1 cellular context compared by ENCODE assay signal in the genomic region with DNA sequence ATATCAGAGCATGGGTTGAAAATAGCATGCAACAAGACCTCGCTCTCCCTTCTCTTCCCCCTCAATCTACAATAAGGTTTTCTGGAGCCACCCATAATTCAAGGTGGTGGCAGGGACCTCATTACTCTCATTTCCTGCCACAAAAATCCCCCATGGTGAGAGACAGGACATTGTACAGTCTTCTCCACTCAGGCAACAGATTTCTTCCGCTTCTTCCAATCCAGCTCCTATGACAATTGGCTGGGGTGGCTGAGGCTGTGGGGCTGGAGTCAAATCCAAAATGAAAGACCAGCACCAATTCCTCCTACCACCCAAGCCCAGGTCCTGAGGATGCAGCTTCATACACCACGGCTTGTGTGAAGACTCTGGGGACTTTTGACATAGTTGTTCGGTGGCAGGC.
A peak's percentile ranks its signal among the peaks of the same experiment; 100 is the strongest.
TF ChIP-seq lines count a peak whose summit lies in the region.

No MANE protein-coding gene starts in this region.

TF ChIP-seq in GM12878, 131 proteins besides CTCF, POLR2A, EP300 and RAD21 (continued from another document):
- TF ChIP-seq, protein P1, sequence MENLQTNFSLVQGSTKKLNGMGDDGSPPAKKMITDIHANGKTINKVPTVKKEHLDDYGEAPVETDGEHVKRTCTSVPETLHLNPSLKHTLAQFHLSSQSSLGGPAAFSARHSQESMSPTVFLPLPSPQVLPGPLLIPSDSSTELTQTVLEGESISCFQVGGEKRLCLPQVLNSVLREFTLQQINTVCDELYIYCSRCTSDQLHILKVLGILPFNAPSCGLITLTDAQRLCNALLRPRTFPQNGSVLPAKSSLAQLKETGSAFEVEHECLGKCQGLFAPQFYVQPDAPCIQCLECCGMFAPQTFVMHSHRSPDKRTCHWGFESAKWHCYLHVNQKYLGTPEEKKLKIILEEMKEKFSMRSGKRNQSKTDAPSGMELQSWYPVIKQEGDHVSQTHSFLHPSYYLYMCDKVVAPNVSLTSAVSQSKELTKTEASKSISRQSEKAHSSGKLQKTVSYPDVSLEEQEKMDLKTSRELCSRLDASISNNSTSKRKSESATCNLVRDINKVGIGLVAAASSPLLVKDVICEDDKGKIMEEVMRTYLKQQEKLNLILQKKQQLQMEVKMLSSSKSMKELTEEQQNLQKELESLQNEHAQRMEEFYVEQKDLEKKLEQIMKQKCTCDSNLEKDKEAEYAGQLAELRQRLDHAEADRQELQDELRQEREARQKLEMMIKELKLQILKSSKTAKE (IDR thresholded peaks at IDR 0.05; ENCODE audit: low read depth, poor library complexity, severe bottlenecking) = peak; percentile 27
- TF ChIP-seq, protein P2, sequence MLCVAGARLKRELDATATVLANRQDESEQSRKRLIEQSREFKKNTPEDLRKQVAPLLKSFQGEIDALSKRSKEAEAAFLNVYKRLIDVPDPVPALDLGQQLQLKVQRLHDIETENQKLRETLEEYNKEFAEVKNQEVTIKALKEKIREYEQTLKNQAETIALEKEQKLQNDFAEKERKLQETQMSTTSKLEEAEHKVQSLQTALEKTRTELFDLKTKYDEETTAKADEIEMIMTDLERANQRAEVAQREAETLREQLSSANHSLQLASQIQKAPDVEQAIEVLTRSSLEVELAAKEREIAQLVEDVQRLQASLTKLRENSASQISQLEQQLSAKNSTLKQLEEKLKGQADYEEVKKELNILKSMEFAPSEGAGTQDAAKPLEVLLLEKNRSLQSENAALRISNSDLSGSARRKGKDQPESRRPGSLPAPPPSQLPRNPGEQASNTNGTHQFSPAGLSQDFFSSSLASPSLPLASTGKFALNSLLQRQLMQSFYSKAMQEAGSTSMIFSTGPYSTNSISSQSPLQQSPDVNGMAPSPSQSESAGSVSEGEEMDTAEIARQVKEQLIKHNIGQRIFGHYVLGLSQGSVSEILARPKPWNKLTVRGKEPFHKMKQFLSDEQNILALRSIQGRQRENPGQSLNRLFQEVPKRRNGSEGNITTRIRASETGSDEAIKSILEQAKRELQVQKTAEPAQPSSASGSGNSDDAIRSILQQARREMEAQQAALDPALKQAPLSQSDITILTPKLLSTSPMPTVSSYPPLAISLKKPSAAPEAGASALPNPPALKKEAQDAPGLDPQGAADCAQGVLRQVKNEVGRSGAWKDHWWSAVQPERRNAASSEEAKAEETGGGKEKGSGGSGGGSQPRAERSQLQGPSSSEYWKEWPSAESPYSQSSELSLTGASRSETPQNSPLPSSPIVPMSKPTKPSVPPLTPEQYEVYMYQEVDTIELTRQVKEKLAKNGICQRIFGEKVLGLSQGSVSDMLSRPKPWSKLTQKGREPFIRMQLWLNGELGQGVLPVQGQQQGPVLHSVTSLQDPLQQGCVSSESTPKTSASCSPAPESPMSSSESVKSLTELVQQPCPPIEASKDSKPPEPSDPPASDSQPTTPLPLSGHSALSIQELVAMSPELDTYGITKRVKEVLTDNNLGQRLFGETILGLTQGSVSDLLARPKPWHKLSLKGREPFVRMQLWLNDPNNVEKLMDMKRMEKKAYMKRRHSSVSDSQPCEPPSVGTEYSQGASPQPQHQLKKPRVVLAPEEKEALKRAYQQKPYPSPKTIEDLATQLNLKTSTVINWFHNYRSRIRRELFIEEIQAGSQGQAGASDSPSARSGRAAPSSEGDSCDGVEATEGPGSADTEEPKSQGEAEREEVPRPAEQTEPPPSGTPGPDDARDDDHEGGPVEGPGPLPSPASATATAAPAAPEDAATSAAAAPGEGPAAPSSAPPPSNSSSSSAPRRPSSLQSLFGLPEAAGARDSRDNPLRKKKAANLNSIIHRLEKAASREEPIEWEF (IDR thresholded peaks at IDR 0.05; ENCODE audit: insufficient replicate concordance, low read depth, low read length) = no peak
- no peak for TF ChIP-seq GABPA (IDR thresholded peaks at IDR 0.05; ENCODE audit: low read depth)
- peak; percentile 61 for TF ChIP-seq IKZF1 (conservative IDR thresholded peaks at IDR 0.05)
- TF ChIP-seq TARDBP (IDR thresholded peaks at IDR 0.05; ENCODE audit: borderline replicate concordance) = no peak
- no peak for TF ChIP-seq ZNF274 (IDR thresholded peaks at IDR 0.05; ENCODE audit: insufficient read depth, insufficient read length)
- peak; percentile 14; the same call in 1 of the 2 replicates for TF ChIP-seq ATF7 (IDR thresholded peaks at IDR 0.05; ENCODE audit: low read depth)
- TF ChIP-seq SP1 (IDR thresholded peaks at IDR 0.05; ENCODE audit: low read depth, low read length) = no peak
- TF ChIP-seq, protein P3, sequence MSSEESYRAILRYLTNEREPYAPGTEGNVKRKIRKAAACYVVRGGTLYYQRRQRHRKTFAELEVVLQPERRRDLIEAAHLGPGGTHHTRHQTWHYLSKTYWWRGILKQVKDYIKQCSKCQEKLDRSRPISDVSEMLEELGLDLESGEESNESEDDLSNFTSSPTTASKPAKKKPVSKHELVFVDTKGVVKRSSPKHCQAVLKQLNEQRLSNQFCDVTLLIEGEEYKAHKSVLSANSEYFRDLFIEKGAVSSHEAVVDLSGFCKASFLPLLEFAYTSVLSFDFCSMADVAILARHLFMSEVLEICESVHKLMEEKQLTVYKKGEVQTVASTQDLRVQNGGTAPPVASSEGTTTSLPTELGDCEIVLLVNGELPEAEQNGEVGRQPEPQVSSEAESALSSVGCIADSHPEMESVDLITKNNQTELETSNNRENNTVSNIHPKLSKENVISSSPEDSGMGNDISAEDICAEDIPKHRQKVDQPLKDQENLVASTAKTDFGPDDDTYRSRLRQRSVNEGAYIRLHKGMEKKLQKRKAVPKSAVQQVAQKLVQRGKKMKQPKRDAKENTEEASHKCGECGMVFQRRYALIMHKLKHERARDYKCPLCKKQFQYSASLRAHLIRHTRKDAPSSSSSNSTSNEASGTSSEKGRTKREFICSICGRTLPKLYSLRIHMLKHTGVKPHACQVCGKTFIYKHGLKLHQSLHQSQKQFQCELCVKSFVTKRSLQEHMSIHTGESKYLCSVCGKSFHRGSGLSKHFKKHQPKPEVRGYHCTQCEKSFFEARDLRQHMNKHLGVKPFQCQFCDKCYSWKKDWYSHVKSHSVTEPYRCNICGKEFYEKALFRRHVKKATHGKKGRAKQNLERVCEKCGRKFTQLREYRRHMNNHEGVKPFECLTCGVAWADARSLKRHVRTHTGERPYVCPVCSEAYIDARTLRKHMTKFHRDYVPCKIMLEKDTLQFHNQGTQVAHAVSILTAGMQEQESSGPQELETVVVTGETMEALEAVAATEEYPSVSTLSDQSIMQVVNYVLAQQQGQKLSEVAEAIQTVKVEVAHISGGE (CRISPR knock-in tag; IDR thresholded peaks at IDR 0.05) = no peak
- peak; percentile 49 for TF ChIP-seq MEF2B (IDR thresholded peaks at IDR 0.05; ENCODE audit: partially characterized antibody, poor library complexity, severe bottlenecking)
- peak; percentile 79 for TF ChIP-seq RUNX3 (IDR thresholded peaks at IDR 0.05; ENCODE audit: low read length)
- no peak for TF ChIP-seq ZBED1 (IDR thresholded peaks at IDR 0.05; ENCODE audit: borderline replicate concordance)
- TF ChIP-seq, protein P4, sequence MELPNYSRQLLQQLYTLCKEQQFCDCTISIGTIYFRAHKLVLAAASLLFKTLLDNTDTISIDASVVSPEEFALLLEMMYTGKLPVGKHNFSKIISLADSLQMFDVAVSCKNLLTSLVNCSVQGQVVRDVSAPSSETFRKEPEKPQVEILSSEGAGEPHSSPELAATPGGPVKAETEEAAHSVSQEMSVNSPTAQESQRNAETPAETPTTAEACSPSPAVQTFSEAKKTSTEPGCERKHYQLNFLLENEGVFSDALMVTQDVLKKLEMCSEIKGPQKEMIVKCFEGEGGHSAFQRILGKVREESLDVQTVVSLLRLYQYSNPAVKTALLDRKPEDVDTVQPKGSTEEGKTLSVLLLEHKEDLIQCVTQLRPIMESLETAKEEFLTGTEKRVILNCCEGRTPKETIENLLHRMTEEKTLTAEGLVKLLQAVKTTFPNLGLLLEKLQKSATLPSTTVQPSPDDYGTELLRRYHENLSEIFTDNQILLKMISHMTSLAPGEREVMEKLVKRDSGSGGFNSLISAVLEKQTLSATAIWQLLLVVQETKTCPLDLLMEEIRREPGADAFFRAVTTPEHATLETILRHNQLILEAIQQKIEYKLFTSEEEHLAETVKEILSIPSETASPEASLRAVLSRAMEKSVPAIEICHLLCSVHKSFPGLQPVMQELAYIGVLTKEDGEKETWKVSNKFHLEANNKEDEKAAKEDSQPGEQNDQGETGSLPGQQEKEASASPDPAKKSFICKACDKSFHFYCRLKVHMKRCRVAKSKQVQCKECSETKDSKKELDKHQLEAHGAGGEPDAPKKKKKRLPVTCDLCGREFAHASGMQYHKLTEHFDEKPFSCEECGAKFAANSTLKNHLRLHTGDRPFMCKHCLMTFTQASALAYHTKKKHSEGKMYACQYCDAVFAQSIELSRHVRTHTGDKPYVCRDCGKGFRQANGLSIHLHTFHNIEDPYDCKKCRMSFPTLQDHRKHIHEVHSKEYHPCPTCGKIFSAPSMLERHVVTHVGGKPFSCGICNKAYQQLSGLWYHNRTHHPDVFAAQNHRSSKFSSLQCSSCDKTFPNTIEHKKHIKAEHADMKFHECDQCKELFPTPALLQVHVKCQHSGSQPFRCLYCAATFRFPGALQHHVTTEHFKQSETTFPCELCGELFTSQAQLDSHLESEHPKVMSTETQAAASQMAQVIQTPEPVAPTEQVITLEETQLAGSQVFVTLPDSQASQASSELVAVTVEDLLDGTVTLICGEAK (IDR thresholded peaks at IDR 0.05; ENCODE audit: borderline replicate concordance) = no peak
- TF ChIP-seq, protein P5, sequence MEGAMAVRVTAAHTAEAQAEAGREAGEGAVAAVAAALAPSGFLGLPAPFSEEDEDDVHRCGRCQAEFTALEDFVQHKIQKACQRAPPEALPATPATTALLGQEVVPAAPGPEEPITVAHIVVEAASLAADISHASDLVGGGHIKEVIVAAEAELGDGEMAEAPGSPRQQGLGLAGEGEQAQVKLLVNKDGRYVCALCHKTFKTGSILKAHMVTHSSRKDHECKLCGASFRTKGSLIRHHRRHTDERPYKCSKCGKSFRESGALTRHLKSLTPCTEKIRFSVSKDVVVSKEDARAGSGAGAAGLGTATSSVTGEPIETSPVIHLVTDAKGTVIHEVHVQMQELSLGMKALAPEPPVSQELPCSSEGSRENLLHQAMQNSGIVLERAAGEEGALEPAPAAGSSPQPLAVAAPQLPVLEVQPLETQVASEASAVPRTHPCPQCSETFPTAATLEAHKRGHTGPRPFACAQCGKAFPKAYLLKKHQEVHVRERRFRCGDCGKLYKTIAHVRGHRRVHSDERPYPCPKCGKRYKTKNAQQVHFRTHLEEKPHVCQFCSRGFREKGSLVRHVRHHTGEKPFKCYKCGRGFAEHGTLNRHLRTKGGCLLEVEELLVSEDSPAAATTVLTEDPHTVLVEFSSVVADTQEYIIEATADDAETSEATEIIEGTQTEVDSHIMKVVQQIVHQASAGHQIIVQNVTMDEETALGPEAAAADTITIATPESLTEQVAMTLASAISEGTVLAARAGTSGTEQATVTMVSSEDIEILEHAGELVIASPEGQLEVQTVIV (IDR thresholded peaks at IDR 0.05; ENCODE audit: borderline replicate concordance, partially characterized antibody) = no peak
- no peak for TF ChIP-seq CHD1 (IDR thresholded peaks at IDR 0.05; ENCODE audit: low read depth, low read length)
- TF ChIP-seq, protein P6, sequence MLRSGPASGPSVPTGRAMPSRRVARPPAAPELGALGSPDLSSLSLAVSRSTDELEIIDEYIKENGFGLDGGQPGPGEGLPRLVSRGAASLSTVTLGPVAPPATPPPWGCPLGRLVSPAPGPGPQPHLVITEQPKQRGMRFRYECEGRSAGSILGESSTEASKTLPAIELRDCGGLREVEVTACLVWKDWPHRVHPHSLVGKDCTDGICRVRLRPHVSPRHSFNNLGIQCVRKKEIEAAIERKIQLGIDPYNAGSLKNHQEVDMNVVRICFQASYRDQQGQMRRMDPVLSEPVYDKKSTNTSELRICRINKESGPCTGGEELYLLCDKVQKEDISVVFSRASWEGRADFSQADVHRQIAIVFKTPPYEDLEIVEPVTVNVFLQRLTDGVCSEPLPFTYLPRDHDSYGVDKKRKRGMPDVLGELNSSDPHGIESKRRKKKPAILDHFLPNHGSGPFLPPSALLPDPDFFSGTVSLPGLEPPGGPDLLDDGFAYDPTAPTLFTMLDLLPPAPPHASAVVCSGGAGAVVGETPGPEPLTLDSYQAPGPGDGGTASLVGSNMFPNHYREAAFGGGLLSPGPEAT (IDR thresholded peaks at IDR 0.05; ENCODE audit: low read depth) = peak; percentile 76
- TF ChIP-seq ZNF622 (IDR thresholded peaks at IDR 0.05) = no peak
- no peak for TF ChIP-seq STAT1 (conservative IDR thresholded peaks at IDR 0.05)
- TF ChIP-seq, protein P7, sequence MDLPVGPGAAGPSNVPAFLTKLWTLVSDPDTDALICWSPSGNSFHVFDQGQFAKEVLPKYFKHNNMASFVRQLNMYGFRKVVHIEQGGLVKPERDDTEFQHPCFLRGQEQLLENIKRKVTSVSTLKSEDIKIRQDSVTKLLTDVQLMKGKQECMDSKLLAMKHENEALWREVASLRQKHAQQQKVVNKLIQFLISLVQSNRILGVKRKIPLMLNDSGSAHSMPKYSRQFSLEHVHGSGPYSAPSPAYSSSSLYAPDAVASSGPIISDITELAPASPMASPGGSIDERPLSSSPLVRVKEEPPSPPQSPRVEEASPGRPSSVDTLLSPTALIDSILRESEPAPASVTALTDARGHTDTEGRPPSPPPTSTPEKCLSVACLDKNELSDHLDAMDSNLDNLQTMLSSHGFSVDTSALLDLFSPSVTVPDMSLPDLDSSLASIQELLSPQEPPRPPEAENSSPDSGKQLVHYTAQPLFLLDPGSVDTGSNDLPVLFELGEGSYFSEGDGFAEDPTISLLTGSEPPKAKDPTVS (IDR thresholded peaks at IDR 0.05; ENCODE audit: low read depth, low read length) = no peak
- no peak for TF ChIP-seq EZH2 (IDR thresholded peaks at IDR 0.05; ENCODE audit: borderline replicate concordance, control insufficient read depth, low read depth, low read length)
- no peak for TF ChIP-seq ZZZ3 (IDR thresholded peaks at IDR 0.05; ENCODE audit: control insufficient read depth, insufficient read length, low read depth)
- TF ChIP-seq NFIC (IDR thresholded peaks at IDR 0.05; ENCODE audit: low read depth, low read length) = peak; percentile 54; the same call in 1 of the 2 replicates
- TF ChIP-seq ESRRA (IDR thresholded peaks at IDR 0.05; ENCODE audit: low read length) = no peak
- TF ChIP-seq, protein P8, sequence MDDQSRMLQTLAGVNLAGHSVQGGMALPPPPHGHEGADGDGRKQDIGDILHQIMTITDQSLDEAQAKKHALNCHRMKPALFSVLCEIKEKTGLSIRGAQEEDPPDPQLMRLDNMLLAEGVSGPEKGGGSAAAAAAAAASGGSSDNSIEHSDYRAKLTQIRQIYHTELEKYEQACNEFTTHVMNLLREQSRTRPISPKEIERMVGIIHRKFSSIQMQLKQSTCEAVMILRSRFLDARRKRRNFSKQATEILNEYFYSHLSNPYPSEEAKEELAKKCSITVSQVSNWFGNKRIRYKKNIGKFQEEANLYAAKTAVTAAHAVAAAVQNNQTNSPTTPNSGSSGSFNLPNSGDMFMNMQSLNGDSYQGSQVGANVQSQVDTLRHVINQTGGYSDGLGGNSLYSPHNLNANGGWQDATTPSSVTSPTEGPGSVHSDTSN (IDR thresholded peaks at IDR 0.05; ENCODE audit: insufficient replicate concordance, low read depth, low read length) = peak; percentile 8
